23 cellular contexts compared by ENCODE assay signal in the genomic region with DNA sequence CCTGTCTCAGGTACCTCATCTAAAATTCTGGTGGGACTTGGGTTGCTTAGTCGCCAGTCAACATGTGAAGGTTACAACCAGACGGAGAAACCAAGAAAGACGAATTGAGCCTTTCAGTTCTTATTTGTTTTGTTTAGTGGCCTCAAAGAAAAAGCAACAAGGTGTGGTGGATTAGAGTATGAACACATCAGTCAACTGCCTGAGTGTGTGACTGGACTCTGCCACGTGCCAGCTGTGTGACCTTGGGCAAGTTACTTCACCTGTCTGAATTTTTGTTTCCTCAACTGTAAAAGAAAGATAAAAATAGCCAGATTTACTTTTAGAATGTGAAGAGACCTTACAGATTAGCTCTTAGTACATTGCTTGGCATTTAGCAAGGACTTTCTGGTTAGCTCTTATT.
"Had no signal": no experiment of that assay in that cellular context is flagged by ENCODE, and none has a peak within 500 bp of the region (broad histone marks: within the 10 kb centered on the region; RNA-seq: fewer than 3 reads in every experiment).

No MANE protein-coding gene starts in this region.

- H3K36me3 ChIP-seq: ascending aorta, SJSA1 had no signal

- FAIRE-seq: RCC 7860 had no signal

- H3K4me1 ChIP-seq: ascending aorta, body of pancreas, SJSA1 had no signal

- H3K27ac ChIP-seq: ascending aorta, body of pancreas, SJSA1 had no signal

- H3K9me3 ChIP-seq: ascending aorta, body of pancreas, SJSA1 had no signal

- ATAC-seq: activated CD8-positive, alpha-beta T cell treated with anti-CD3 and anti-CD28 coated beads, Interleukin-2, amount 10 ng/mL, durations not matched to agents 7 days and 5 days; body of pancreas; PC-3; SK-N-SH treated with all-trans-retinoic acid at 6 μM for 48 hours had no signal

- H3K27me3 ChIP-seq: ascending aorta, body of pancreas, SJSA1 had no signal

- DNase-seq: activated CD4-positive, alpha-beta T cell treated with anti-CD3 and anti-CD28 coated beads for 48 hours; activated CD4-positive, alpha-beta T cell treated with anti-CD3 and anti-CD28 coated beads, Interleukin-2, amount 50 U/mL, for 4 hours; activated CD4-positive, CD25-positive, alpha-beta regulatory T cell treated with anti-CD3 and anti-CD28 coated beads, Interleukin-2, amount 50 U/mL, for 72 hours; activated CD8-positive, alpha-beta T cell treated with anti-CD3 and anti-CD28 coated beads, Interleukin-2, amount 10 ng/mL, durations not matched to agents 7 days and 5 days; activated effector memory CD4-positive, alpha-beta T cell treated with Interleukin-2 at 50 U/mL for 16 hours; activated naive CD4-positive, alpha-beta T cell; activated T-cell treated with anti-CD3 and anti-CD28 coated beads, Interleukin-2, amount 50 U/mL, for 24 hours; amniotic stem cell; Karpas-422; MM.1S; NCI-H1105; NCI-H1436; NCI-H1694 treated with DMSO at 0.1 percent for 48 hours; NCI-H2029 treated with DMSO at 0.1 percent for 48 hours; NCI-H510A treated with DMSO at 0.1 percent for 48 hours; NCI-H69; PC-3; SHP77 had no signal

- H3K4me3 ChIP-seq: ascending aorta, body of pancreas, SJSA1 had no signal
